Comparison of ENCODE assay signal across 9 cellular contexts in genomic region chr9:121288874-121289553, GRCh38. TPM values are rescaled to one million over a fixed set of nuclear protein-coding genes. Genes with fewer than 3 reads are reported as not detected.
DNase-seq lines count a peak whose midpoint lies in the region; ATAC-seq, FAIRE-seq and TF ChIP-seq lines count a peak whose summit lies in the region.
"Had no signal": no experiment of that assay in that cellular context is flagged by ENCODE, and none has a peak within 500 bp of the region (broad histone marks: within the 10 kb centered on the region; RNA-seq: fewer than 3 reads in every experiment).

No MANE protein-coding gene starts in this region.

- POLR2A ChIA-PET in endothelial cell of umbilical vein (lab: Charles Lee) = interaction anchor here (0.6 to 1.1 kb wide), 2 partner anchors 10 to 369 kb away, joined by 3 read pairs; no protein-coding TSS in a partner anchor
- POLR2A ChIA-PET in CD4-positive, alpha-beta T cell (lab: Charles Lee) = no interaction called here

- H4K20me1 ChIP-seq in endothelial cell of umbilical vein (replicated peaks; ENCODE audit: control insufficient read depth, extremely low read depth, insufficient read depth, low read length) = no peaks in the 10 kb centered on the region

- H3K79me2 ChIP-seq in endothelial cell of umbilical vein (ENCODE audit: control insufficient read depth, insufficient read depth, low read length) = no peaks in the 10 kb centered on the region

- no peaks in the 10 kb centered on the region for H3K36me3 Mint-ChIP-seq in CD4-positive, alpha-beta T cell (ENCODE audit: low read depth)

- BruUV-seq in endothelial cell of umbilical vein (replicated peaks; lab: Mats Ljungman, UMichigan) = no TSS peak

- H3K9me3 Mint-ChIP-seq in CD4-positive, alpha-beta T cell = no peaks in the 10 kb centered on the region
- H3K9me3 Mint-ChIP-seq: T-helper 1 cell treated with Interleukin-12 subunit alpha and Interleukin-12 subunit beta and Interleukin-4 antibody, amounts not matched to agents 30 μg/mL and 1 μg/mL, for 36 hours had no signal

- no peak for TF ChIP-seq POLR2A in endothelial cell of umbilical vein (IDR thresholded peaks at IDR 0.05; ENCODE audit: low read depth, low read length)

- peak overlapping the region; percentile 17 for H3K9ac ChIP-seq in endothelial cell of umbilical vein (replicated peaks; ENCODE audit: extremely low read depth, insufficient read depth, low read length)

- intact Hi-C loops in endothelial cell of umbilical vein (cut with micrococcal nuclease) = loop anchor here (10.0 kb wide), 1 partner anchor 1536 kb away; the partner anchor contains the start of gene PDCL
- intact Hi-C loops in CD4-positive, alpha-beta T cell (cut with DNase I, micrococcal nuclease) = no loop called here

- H3K27me3 ChIP-seq in endothelial cell of umbilical vein (ENCODE audit: control insufficient read depth in 2 of 2, insufficient read depth in 2 of 2, low read length in 2 of 2) = no peaks in the 10 kb centered on the region
- H3K27me3 ChIP-seq in CD4-positive, alpha-beta T cell (ENCODE audit: control insufficient read depth, insufficient read depth, low read length) = no peaks in the 10 kb centered on the region

- peaks cover 55% of the 10 kb centered on the region for H3K4me1 ChIP-seq in endothelial cell of umbilical vein (ENCODE audit: control insufficient read depth, extremely low read depth, insufficient read depth, low read length)

- no peaks in the 10 kb centered on the region for H3K36me3 ChIP-seq in endothelial cell of umbilical vein (ENCODE audit: control insufficient read depth in 2 of 2, extremely low read depth in 1 of 2, insufficient read depth in 2 of 2, low read length in 2 of 2)

- CTCF ChIA-PET in endothelial cell of umbilical vein (lab: Charles Lee) = interaction anchor here (0.6 to 2.1 kb wide), 6 partner anchors 8 to 87 kb away, joined by 3 to 15 read pairs (median 6); no protein-coding TSS in a partner anchor
- CTCF ChIA-PET in CD4-positive, alpha-beta T cell (lab: Charles Lee) = no interaction called here

- no peak overlapping the region for H3K4me3 ChIP-seq in endothelial cell of umbilical vein (replicated peaks in 1 of 3; ENCODE audit: insufficient read depth in 1 of 3, low read depth in 1 of 3, low read length in 3 of 3)

- peak; percentile 17 for DNase-seq in activated effector memory CD4-positive, alpha-beta T cell treated with anti-CD3 and anti-CD28 coated beads, Interleukin-2, amount 50 U/mL, for 16 hours
- DNase-seq in activated effector memory CD4-positive, alpha-beta T cell treated with Interleukin-2 at 50 U/mL for 16 hours = no peak
- DNase-seq in endothelial cell of umbilical vein (ENCODE audit: low read depth, low spot score) (peak; percentile 72), mucosa of gallbladder (ENCODE audit: low spot score) (peak; percentile 77), DMS79 treated with DMSO at 0.1 percent for 48 hours (lab: John Stamatoyannopoulos, UW) (no peak)
- DNase-seq in CD4-positive, alpha-beta T cell = no peak

- no peak for ATAC-seq in CD4-positive, alpha-beta T cell (ENCODE audit: poor library complexity)
- ATAC-seq in HG03432 (IDR thresholded peaks at IDR 0.05; ENCODE audit: unreplicated experiment) = no peak
- ATAC-seq in GM21390 (IDR thresholded peaks at IDR 0.05; ENCODE audit: unreplicated experiment) = no peak

- H3K4me2 ChIP-seq in endothelial cell of umbilical vein (ENCODE audit: insufficient read depth, low read length) = no peak overlapping the region

- H3K27me3 Mint-ChIP-seq in CD4-positive, alpha-beta T cell = no peaks in the 10 kb centered on the region

- TF ChIP-seq CTCF in endothelial cell of umbilical vein (IDR thresholded peaks at IDR 0.05; ENCODE audit: extremely low read depth in 1 of 2, insufficient read depth in 1 of 2, low read depth in 1 of 2, low read length in 2 of 2) = no peak
- TF ChIP-seq CTCF in CD4-positive, alpha-beta T cell (IDR thresholded peaks at IDR 0.05) = no peak

- H3K27ac ChIP-seq in endothelial cell of umbilical vein (ENCODE audit: insufficient read depth, low read depth, low read length) = peak overlapping the region; percentile 93
- no peak overlapping the region for H3K27ac ChIP-seq in CD4-positive, alpha-beta T cell (ENCODE audit: low read depth, low read length)

- dilution Hi-C loops in endothelial cell of umbilical vein (cut with MboI; ENCODE audit: extremely low pct_ligation_motif_present, low sequenced_read_pairs) = no loop called here

- no peaks in the 10 kb centered on the region for H3K4me1 Mint-ChIP-seq in CD4-positive, alpha-beta T cell (ENCODE audit: low read depth)

- FAIRE-seq in endothelial cell of umbilical vein (lab: Jason Lieb, UNC) = peak; percentile 70

- peak overlapping the region; percentile 1 for H2AFZ ChIP-seq in endothelial cell of umbilical vein (ENCODE audit: low read depth, low read length)

- H3K9me1 ChIP-seq in endothelial cell of umbilical vein (replicated peaks; ENCODE audit: control insufficient read depth, extremely low read depth, insufficient read depth, low read length) = no peaks in the 10 kb centered on the region

- no peaks in the 10 kb centered on the region for H3K9me3 ChIP-seq in endothelial cell of umbilical vein (replicated peaks; ENCODE audit: control insufficient read depth, insufficient read depth, low read length)
- no peaks in the 10 kb centered on the region for H3K9me3 ChIP-seq in CD4-positive, alpha-beta T cell (ENCODE audit: control insufficient read depth, low read length)

- H3K4me3 Mint-ChIP-seq in CD4-positive, alpha-beta T cell = no peak overlapping the region
- H3K4me3 Mint-ChIP-seq: T-helper 1 cell treated with Interleukin-12 subunit alpha and Interleukin-12 subunit beta and Interleukin-4 antibody, amounts not matched to agents 30 μg/mL and 1 μg/mL, for 36 hours had no signal

- H3K27ac Mint-ChIP-seq in CD4-positive, alpha-beta T cell = no peak overlapping the region
- H3K27ac Mint-ChIP-seq: T-helper 1 cell treated with Interleukin-12 subunit alpha and Interleukin-12 subunit beta and Interleukin-4 antibody, amounts not matched to agents 30 μg/mL and 1 μg/mL, for 36 hours had no signal

TF ChIP-seq in endothelial cell of umbilical vein, 7 proteins besides CTCF, POLR2A, EP300 and RAD21:
- TF ChIP-seq EZH2 (IDR thresholded peaks at IDR 0.05; ENCODE audit: borderline replicate concordance, low read depth, low read length, severe bottlenecking) (no peak), JUN (IDR thresholded peaks at IDR 0.05; ENCODE audit: borderline replicate concordance, insufficient read depth, insufficient read length, low read depth) (no peak)

RNA-seq across cellular contexts. Expression of gene GSN, which starts 21.1 kb away (rescaled TPM):
- total RNA-seq in endothelial cell of umbilical vein (130 and 176 TPM in 2 replicates), mucosa of gallbladder (521 TPM)
- polyA plus RNA-seq in endothelial cell of umbilical vein = 226 and 232 TPM in 2 replicates
- 173 and 209 TPM in 2 replicates for polyA plus RNA-seq in endothelial cell of umbilical vein (2011; cell fraction: cytosol; rRNA removed)
- polyA plus RNA-seq in endothelial cell of umbilical vein (2011; cell fraction: nucleus; rRNA removed) = 166 and 211 TPM in 2 replicates
- 108 and 158 TPM in 2 replicates for polyA plus RNA-seq in endothelial cell of umbilical vein (2012)
- polyA minus RNA-seq in endothelial cell of umbilical vein = 266 and 282 TPM in 2 replicates
- polyA minus RNA-seq in endothelial cell of umbilical vein (2011; cell fraction: cytosol; rRNA and poly(A)+ RNA removed) = 24.0 TPM
- 55.1 and 90.4 TPM in 2 replicates for polyA minus RNA-seq in endothelial cell of umbilical vein (2011; cell fraction: nucleus; rRNA and poly(A)+ RNA removed)
- total RNA-seq in CD4-positive, alpha-beta T cell = 1 to 10 TPM; 2.6 to 2.7 TPM

Comparison
In these comparisons a context has a peak if more than half of its experiments do, and no peak if none do; other contexts are left out.
1. DNase-seq: peak in activated effector memory CD4-positive, alpha-beta T cell treated with anti-CD3 and anti-CD28 coated beads, Interleukin-2, amount 50 U/mL, for 16 hours (single experiment), endothelial cell of umbilical vein (single experiment) and mucosa of gallbladder (single experiment); none in activated effector memory CD4-positive, alpha-beta T cell treated with Interleukin-2 at 50 U/mL for 16 hours (single experiment), DMS79 treated with DMSO at 0.1 percent for 48 hours (single experiment) and CD4-positive, alpha-beta T cell (0 of 10).
2. RNA of gene GSN, which starts 21.1 kb away (total RNA-seq): 521 TPM in mucosa of gallbladder (single experiment) and 130 to 176 TPM in endothelial cell of umbilical vein; 2.6 to 2.7 TPM in CD4-positive, alpha-beta T cell; every median in the first group is over 10 times any median in the second.